1 cellular context compared by ENCODE assay signal in genomic region chr1:46535063-46535462, GRCh38.
TF ChIP-seq lines count a peak whose summit lies in the region.

No MANE protein-coding gene starts in this region.

TF ChIP-seq in H1, 55 proteins besides CTCF, POLR2A, EP300 and RAD21 (continued from another document):
- TF ChIP-seq CEBPB (IDR thresholded peaks at IDR 0.05; ENCODE audit: low read depth, low read length) (no peak), ASH2L (IDR thresholded peaks at IDR 0.05; ENCODE audit: low read length) (no peak), SIN3A (conservative IDR thresholded peaks at IDR 0.05 in 1 of 2, IDR thresholded peaks at IDR 0.05 in 1 of 2; ENCODE audit: low read depth in 1 of 2, low read length in 2 of 2) (no peak), PHF8 (conservative IDR thresholded peaks at IDR 0.05; ENCODE audit: low read depth, low read length) (no peak), HDAC6 (IDR thresholded peaks at IDR 0.05; ENCODE audit: low read depth, low read length) (no peak), FOSL1 (IDR thresholded peaks at IDR 0.05; ENCODE audit: insufficient read depth, low read depth, low read length) (no peak), ATF3 (IDR thresholded peaks at IDR 0.05; ENCODE audit: insufficient read depth, low read depth, low read length) (no peak), SAP30 (IDR thresholded peaks at IDR 0.05; ENCODE audit: insufficient read depth, insufficient replicate concordance, low read length) (no peak)
TF ChIP-seq in H1: peak in this region for 0.
